In the genomic region with DNA sequence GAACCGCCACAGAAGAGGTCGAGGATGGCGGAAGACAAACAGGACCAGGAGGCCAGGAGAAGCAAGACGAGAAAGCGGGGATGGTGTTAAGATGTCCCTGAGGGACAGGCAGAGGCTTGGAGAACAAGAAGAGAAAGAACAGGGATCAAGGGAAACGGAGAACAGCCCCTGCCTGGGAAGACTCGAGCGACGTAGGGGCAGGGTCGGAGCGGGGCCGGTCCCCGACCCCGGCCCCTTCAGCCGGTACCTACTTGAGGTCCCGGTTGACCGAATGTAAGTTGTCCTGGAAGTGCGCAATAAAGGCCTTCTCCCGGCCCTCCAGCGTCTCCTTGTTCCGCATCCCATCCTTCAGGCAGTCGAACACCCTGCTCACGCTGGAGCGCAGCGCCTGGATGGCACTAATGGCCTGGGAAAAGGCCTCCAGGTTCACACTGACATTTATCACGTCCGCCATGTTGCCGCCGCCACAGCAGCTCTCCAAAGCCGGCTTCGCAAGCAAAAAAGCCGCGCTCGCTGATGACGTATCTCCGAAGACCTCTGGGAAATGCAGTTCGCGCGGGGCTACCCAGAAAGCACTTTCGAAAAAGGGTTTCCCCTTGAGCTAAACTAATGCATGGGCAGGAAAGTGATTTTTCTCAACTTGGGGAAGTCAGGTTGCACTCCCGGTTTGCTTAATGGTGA, we compare ENCODE assay signal across 8 cellular contexts. TPM values are rescaled to one million over a fixed set of nuclear protein-coding genes. Genes with fewer than 3 reads are reported as not detected.
DNase-seq lines count a peak whose midpoint lies in the region; ATAC-seq, FAIRE-seq and TF ChIP-seq lines count a peak whose summit lies in the region.

A gene with protein sequence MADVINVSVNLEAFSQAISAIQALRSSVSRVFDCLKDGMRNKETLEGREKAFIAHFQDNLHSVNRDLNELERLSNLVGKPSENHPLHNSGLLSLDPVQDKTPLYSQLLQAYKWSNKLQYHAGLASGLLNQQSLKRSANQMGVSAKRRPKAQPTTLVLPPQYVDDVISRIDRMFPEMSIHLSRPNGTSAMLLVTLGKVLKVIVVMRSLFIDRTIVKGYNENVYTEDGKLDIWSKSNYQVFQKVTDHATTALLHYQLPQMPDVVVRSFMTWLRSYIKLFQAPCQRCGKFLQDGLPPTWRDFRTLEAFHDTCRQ (minus strand): TSS at position 477 of the 681 bp plus-strand sequence. CDS start 23 bp downstream, at position 454.

- H3K4me3 Mint-ChIP-seq in WTC11 = peak within 1 kb of the TSS; percentile 95
- peak within 1 kb of the TSS; percentile 94 to 99 (median 96) for H3K4me3 Mint-ChIP-seq in immature natural killer cell

- no peaks in the 10 kb centered on the region; the same call in 1 of the 2 replicates for H3K27me3 Mint-ChIP-seq in WTC11 (ENCODE audit: low read depth)
- H3K27me3 Mint-ChIP-seq in immature natural killer cell (ENCODE audit: low read depth in 3 of 3) = peaks cover 2 to 12% (median 4%) of the 10 kb centered on the region in 3 donors

- FAIRE-seq in A204.1 (lab: Jason Lieb, UNC) (peak; percentile 84), bronchial epithelial cell (lab: Jason Lieb, UNC) (no peak)

- no peaks in the 10 kb centered on the region for H3K27me3 ChIP-seq in bronchial epithelial cell (ENCODE audit: control insufficient read depth, insufficient read depth, low read length)

- POLR2A ChIA-PET in WTC11 (lab: Charles Lee) = no interaction called here

- H3K4me3 ChIP-seq in bronchial epithelial cell (ENCODE audit: low read depth, low read length) = peak within 1 kb of the TSS; percentile 69

- H3K4me1 Mint-ChIP-seq in WTC11 (peaks cover 17% of the 10 kb centered on the region), immature natural killer cell (peaks cover 29 to 54% of the 10 kb centered on the region in 2 donors)

- DNase-seq in NCI-H226 (peak; percentile 92), WTC11 (ENCODE audit: low spot score) (peak; percentile 93), bronchial epithelial cell (ENCODE audit: low read depth) (peak; percentile 83), immature natural killer cell (peak; percentile 85 to 88 (median 88)), smooth muscle cell of the brain vasculature (ENCODE audit: low read depth, low spot score) (peak; percentile 78)

- peak; percentile 75 for ATAC-seq in GM18858 (IDR thresholded peaks at IDR 0.05; ENCODE audit: unreplicated experiment)
- peak; percentile 85 for ATAC-seq in HG03139 (IDR thresholded peaks at IDR 0.05; ENCODE audit: unreplicated experiment)
- ATAC-seq in WTC11 = peak; percentile 96

- CTCF ChIA-PET in WTC11 (lab: Charles Lee) = interaction anchor here (1.0 kb wide), 1 partner anchor 157 kb away, joined by 4 read pairs; no protein-coding TSS in a partner anchor

- no peaks in the 10 kb centered on the region for H3K36me3 ChIP-seq in bronchial epithelial cell (ENCODE audit: control insufficient read depth, insufficient read depth, low read length)

- peaks cover 3% of the 10 kb centered on the region for H3K36me3 Mint-ChIP-seq in WTC11
- H3K36me3 Mint-ChIP-seq in immature natural killer cell = peaks cover 5 to 21% (median 8%) of the 10 kb centered on the region in 3 donors

- TF ChIP-seq CTCF in WTC11 (IDR thresholded peaks at IDR 0.05) (no peak), bronchial epithelial cell (IDR thresholded peaks at IDR 0.05; ENCODE audit: insufficient read depth, low read length, severe bottlenecking) (no peak)

- H3K9me3 Mint-ChIP-seq in WTC11 = no peaks in the 10 kb centered on the region
- no peaks in the 10 kb centered on the region for H3K9me3 Mint-ChIP-seq in immature natural killer cell

- H3K27ac Mint-ChIP-seq in WTC11 (peak within 1 kb of the TSS; percentile 88), immature natural killer cell (peak within 1 kb of the TSS; percentile 84 to 97 (median 90))

TF ChIP-seq in WTC11, 78 proteins besides CTCF, POLR2A, EP300 and RAD21:
- TF ChIP-seq FOXK1 (CRISPR knock-in tag; IDR thresholded peaks at IDR 0.05) (peak; percentile 76; the same call in 1 of the 2 replicates), ZNF416 (CRISPR knock-in tag; IDR thresholded peaks at IDR 0.05) (no peak), ZNF232 (CRISPR knock-in tag; IDR thresholded peaks at IDR 0.05) (no peak), CREB1 (CRISPR knock-in tag; IDR thresholded peaks at IDR 0.05) (peak; percentile 90), NFYB (CRISPR knock-in tag; conservative IDR thresholded peaks at IDR 0.05; ENCODE audit: low read depth) (no peak), CREM (CRISPR knock-in tag; IDR thresholded peaks at IDR 0.05) (peak; percentile 98), SMAD4 (CRISPR knock-in tag; IDR thresholded peaks at IDR 0.05) (no peak), ATF1 (CRISPR knock-in tag; IDR thresholded peaks at IDR 0.05) (peak; percentile 39; the same call in 1 of the 2 replicates), ZNF396 (CRISPR knock-in tag; IDR thresholded peaks at IDR 0.05; ENCODE audit: borderline replicate concordance) (no peak), SP1 (CRISPR knock-in tag; conservative IDR thresholded peaks at IDR 0.05) (peak; percentile 44; the same call in 1 of the 2 replicates), GABPB1 (CRISPR knock-in tag; IDR thresholded peaks at IDR 0.05) (0 out of 2 replicates have a peak, but pooled peaks have one; percentile 25)
- TF ChIP-seq, protein P1, sequence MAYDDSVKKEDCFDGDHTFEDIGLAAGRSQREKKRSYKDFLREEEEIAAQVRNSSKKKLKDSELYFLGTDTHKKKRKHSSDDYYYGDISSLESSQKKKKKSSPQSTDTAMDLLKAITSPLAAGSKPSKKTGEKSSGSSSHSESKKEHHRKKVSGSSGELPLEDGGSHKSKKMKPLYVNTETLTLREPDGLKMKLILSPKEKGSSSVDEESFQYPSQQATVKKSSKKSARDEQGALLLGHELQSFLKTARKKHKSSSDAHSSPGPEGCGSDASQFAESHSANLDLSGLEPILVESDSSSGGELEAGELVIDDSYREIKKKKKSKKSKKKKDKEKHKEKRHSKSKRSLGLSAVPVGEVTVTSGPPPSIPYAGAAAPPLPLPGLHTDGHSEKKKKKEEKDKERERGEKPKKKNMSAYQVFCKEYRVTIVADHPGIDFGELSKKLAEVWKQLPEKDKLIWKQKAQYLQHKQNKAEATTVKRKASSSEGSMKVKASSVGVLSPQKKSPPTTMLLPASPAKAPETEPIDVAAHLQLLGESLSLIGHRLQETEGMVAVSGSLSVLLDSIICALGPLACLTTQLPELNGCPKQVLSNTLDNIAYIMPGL (CRISPR knock-in tag; IDR thresholded peaks at IDR 0.05) = 0 out of 2 replicates have a peak, but pooled peaks have one; percentile 21
TF ChIP-seq in WTC11: peak in this region for 7.

RNA-seq across cellular contexts. Expression of the gene that starts here (rescaled TPM):
- total RNA-seq in WTC11 (2021) (26.6 to 27.9 TPM (median 27.5 TPM) in 3 replicates), bronchial epithelial cell (10.5 and 19.3 TPM in 2 replicates)
- 10 to 100 TPM; 46.3 to 90.1 (median 53.7) TPM for polyA plus RNA-seq in immature natural killer cell

Comparison
In these comparisons a context has a peak if more than half of its experiments do, and no peak if none do; other contexts are left out.
1. Peak in every context shown above with its lines: DNase-seq, ATAC-seq and H3K4me3 ChIP-seq.